Comparison of ENCODE assay signal across 16 cellular contexts in genomic region chr2:10140841-10141610, GRCh38. TPM values are rescaled to one million over a fixed set of nuclear protein-coding genes. Genes with fewer than 3 reads are reported as not detected.
DNase-seq lines count a peak whose midpoint lies in the region; ATAC-seq and TF ChIP-seq lines count a peak whose summit lies in the region.
"Had no signal": no experiment of that assay in that cellular context is flagged by ENCODE, and none has a peak within 500 bp of the region (broad histone marks: within the 10 kb centered on the region; RNA-seq: fewer than 3 reads in every experiment).

No MANE protein-coding gene starts in this region.

- 82 to 93% (median 89%) methylated on average over 12 to 16 of the region's 16 CpGs for WGBS in spleen, 5 donors

- TF ChIP-seq POLR2A in spleen (IDR thresholded peaks at IDR 0.05) = no peak

- in situ Hi-C loops in Panc1 (cut with HindIII; ENCODE audit: low pct_unique_long_range_greater_than_20kb, low sequenced_read_pairs) = no loop called here

- no peaks in the 10 kb centered on the region for H3K9me3 Mint-ChIP-seq in activated naive CD4-positive, alpha-beta T cell treated with anti-CD3 and anti-CD28 coated beads, Interleukin-2, amount 10 ng/mL, durations not matched to agents 7 days and 5 days
- no peaks in the 10 kb centered on the region for H3K9me3 Mint-ChIP-seq in activated naive CD4-positive, alpha-beta T cell treated with anti-CD3 and anti-CD28 coated beads for 36 hours
- no peaks in the 10 kb centered on the region for H3K9me3 Mint-ChIP-seq in effector memory CD8-positive, alpha-beta T cell

- peak; percentile 27; the same call in 1 of the 2 replicates for ATAC-seq in Panc1
- ATAC-seq in effector memory CD8-positive, alpha-beta T cell (replicated peaks) = no peak
- ATAC-seq: gastrocnemius medialis, mucosa of descending colon had no signal

- H3K27ac ChIP-seq in Panc1 (ENCODE audit: low read length) (no peak overlapping the region), spleen (no peak overlapping the region)
- H3K27ac ChIP-seq: ascending aorta, gastrocnemius medialis had no signal

- BruUV-seq in Panc1 (replicated peaks; lab: Mats Ljungman, UMichigan) = no TSS peak

- H3K27me3 Mint-ChIP-seq in activated naive CD4-positive, alpha-beta T cell treated with anti-CD3 and anti-CD28 coated beads, Interleukin-2, amount 10 ng/mL, durations not matched to agents 7 days and 5 days = no peaks in the 10 kb centered on the region
- H3K27me3 Mint-ChIP-seq in activated naive CD4-positive, alpha-beta T cell treated with anti-CD3 and anti-CD28 coated beads for 36 hours (ENCODE audit: low read depth) = no peaks in the 10 kb centered on the region
- no peaks in the 10 kb centered on the region for H3K27me3 Mint-ChIP-seq in effector memory CD8-positive, alpha-beta T cell

- H3K4me1 Mint-ChIP-seq in activated naive CD4-positive, alpha-beta T cell treated with anti-CD3 and anti-CD28 coated beads, Interleukin-2, amount 10 ng/mL, durations not matched to agents 7 days and 5 days = peaks cover 54% of the 10 kb centered on the region
- peaks cover 18% of the 10 kb centered on the region for H3K4me1 Mint-ChIP-seq in activated naive CD4-positive, alpha-beta T cell treated with anti-CD3 and anti-CD28 coated beads for 36 hours (ENCODE audit: low read depth)
- H3K4me1 Mint-ChIP-seq in effector memory CD8-positive, alpha-beta T cell (ENCODE audit: low read depth in 2 of 2) = peaks cover 10% of the 10 kb centered on the region in 2 donors

- H3K4me3 ChIP-seq in Panc1 (ENCODE audit: low read depth in 2 of 2, low read length in 2 of 2) (no peak overlapping the region), spleen (no peak overlapping the region)
- H3K4me3 ChIP-seq: ascending aorta, gastrocnemius medialis, mucosa of descending colon had no signal

- TF ChIP-seq CTCF in Panc1 (IDR thresholded peaks at IDR 0.05) (peak; percentile 50; the same call in 1 of the 2 replicates), spleen (IDR thresholded peaks at IDR 0.05 in 8 of 11, conservative IDR thresholded peaks at IDR 0.05 in 3 of 11) (no peak)

- H3K4me3 Mint-ChIP-seq in activated naive CD4-positive, alpha-beta T cell treated with anti-CD3 and anti-CD28 coated beads, Interleukin-2, amount 10 ng/mL, durations not matched to agents 7 days and 5 days = peak overlapping the region; percentile 10
- H3K4me3 Mint-ChIP-seq in activated naive CD4-positive, alpha-beta T cell treated with anti-CD3 and anti-CD28 coated beads for 36 hours = no peak overlapping the region
- no peak overlapping the region for H3K4me3 Mint-ChIP-seq in effector memory CD8-positive, alpha-beta T cell

- H3K9me3 ChIP-seq in Panc1 (ENCODE audit: control insufficient read depth, insufficient read depth, low read depth, low read length) = no peaks in the 10 kb centered on the region
- no peaks in the 10 kb centered on the region for H3K9me3 ChIP-seq in spleen
- H3K9me3 ChIP-seq: ascending aorta, gastrocnemius medialis, mucosa of descending colon had no signal

- CTCF ChIA-PET in activated naive CD4-positive, alpha-beta T cell treated with anti-CD3 and anti-CD28 coated beads, Interleukin-2, amount 10 ng/mL, durations not matched to agents 7 days and 5 days (lab: Charles Lee) = interaction anchor here (1.0 to 7.1 kb wide), 14 partner anchors 8 to 309 kb away, joined by 3 to 63 read pairs (median 4); partner anchors contain the start of genes HPCAL1 and RRM2
- CTCF ChIA-PET in activated naive CD4-positive, alpha-beta T cell treated with anti-CD3 and anti-CD28 coated beads for 36 hours (lab: Charles Lee) = interaction anchor here (0.8 to 4.6 kb wide), 10 partner anchors 10 to 298 kb away, joined by 3 to 38 read pairs (median 3); no protein-coding TSS in a partner anchor
- CTCF ChIA-PET in Panc1 (lab: Charles Lee) = interaction anchor here (0.6 to 4.3 kb wide), 5 partner anchors 71 to 294 kb away, joined by 3 to 25 read pairs (median 6); no protein-coding TSS in a partner anchor

- intact Hi-C loops in activated naive CD4-positive, alpha-beta T cell treated with anti-CD3 and anti-CD28 coated beads for 36 hours (cut with micrococcal nuclease) = loop anchor here (2.0 kb wide), 1 partner anchor 68 kb away; no protein-coding TSS in a partner anchor
- intact Hi-C loops in Panc1 (cut with micrococcal nuclease; ENCODE audit: unreplicated experiment) = loop anchor here (10.0 kb wide), 2 partner anchors 164 to 264 kb away; partner anchors contain the start of gene HPCAL1
- intact Hi-C loops in spleen (cut with DNase I; ENCODE audit: low total_unique reads) = no loop called here

- peaks cover 64% of the 10 kb centered on the region for H3K36me3 Mint-ChIP-seq in activated naive CD4-positive, alpha-beta T cell treated with anti-CD3 and anti-CD28 coated beads, Interleukin-2, amount 10 ng/mL, durations not matched to agents 7 days and 5 days
- H3K36me3 Mint-ChIP-seq in activated naive CD4-positive, alpha-beta T cell treated with anti-CD3 and anti-CD28 coated beads for 36 hours (ENCODE audit: low read depth) = peaks cover 26% of the 10 kb centered on the region
- peaks cover 4% of the 10 kb centered on the region for H3K36me3 Mint-ChIP-seq in effector memory CD8-positive, alpha-beta T cell (ENCODE audit: insufficient read depth)

- POLR2A ChIA-PET in Panc1 (lab: Charles Lee) = no interaction called here

- DNase-seq in activated naive CD4-positive, alpha-beta T cell treated with anti-CD3 and anti-CD28 coated beads, Interleukin-2, amount 10 ng/mL, durations not matched to agents 7 days and 5 days = no peak
- no peak for DNase-seq in activated naive CD4-positive, alpha-beta T cell treated with anti-CD3 and anti-CD28 coated beads for 36 hours
- no peak for DNase-seq in Panc1 (ENCODE audit: low read depth, low spot score)
- no peak for DNase-seq in effector memory CD8-positive, alpha-beta T cell
- peak; percentile 41 for DNase-seq in spleen
- DNase-seq in GF-D8 (lab: John Stamatoyannopoulos, UW) = no peak
- DNase-seq in retina = no peak
- DNase-seq in activated gamma-delta T cell treated with Interleukin-2 at 50 U/mL for 16 hours = no peak
- DNase-seq: effector CD4-positive, alpha-beta T cell; EL; gastrocnemius medialis; NCI-H1417; NCI-H510A; stimulated activated CD4-positive, alpha-beta T cell treated with anti-CD3 and anti-CD28 coated beads, Interleukin-2, amount 100 ng/mL, for 48 hours had no signal

- H3K27ac Mint-ChIP-seq in activated naive CD4-positive, alpha-beta T cell treated with anti-CD3 and anti-CD28 coated beads, Interleukin-2, amount 10 ng/mL, durations not matched to agents 7 days and 5 days = peak overlapping the region; percentile 84
- H3K27ac Mint-ChIP-seq in activated naive CD4-positive, alpha-beta T cell treated with anti-CD3 and anti-CD28 coated beads for 36 hours = no peak overlapping the region
- peak overlapping the region; percentile 84 to 85 for H3K27ac Mint-ChIP-seq in effector memory CD8-positive, alpha-beta T cell

- H3K36me3 ChIP-seq in Panc1 (ENCODE audit: control insufficient read depth, insufficient read depth, low read length) (no peaks in the 10 kb centered on the region), spleen (peaks cover 0 to 46% (median 0%) of the 10 kb centered on the region in 6 donors)
- H3K36me3 ChIP-seq: ascending aorta, gastrocnemius medialis had no signal

- no peaks in the 10 kb centered on the region for H3K27me3 ChIP-seq in Panc1 (ENCODE audit: control insufficient read depth, insufficient read depth, low read length)
- H3K27me3 ChIP-seq in spleen (replicated peaks in 1 of 7) = no peaks in the 10 kb centered on the region
- H3K27me3 ChIP-seq: ascending aorta, gastrocnemius medialis had no signal

- peaks cover 17% of the 10 kb centered on the region for H3K4me1 ChIP-seq in Panc1 (ENCODE audit: control insufficient read depth, insufficient read depth, low read length)
- H3K4me1 ChIP-seq in spleen = no peaks in the 10 kb centered on the region
- H3K4me1 ChIP-seq: ascending aorta had no signal

RNA-seq across cellular contexts. Expression of gene RRM2, which starts 18.5 kb away (rescaled TPM):
- 100 to 1,000 TPM; 466 to 514 TPM for total RNA-seq in activated naive CD4-positive, alpha-beta T cell treated with anti-CD3 and anti-CD28 coated beads for 36 hours
- 294 TPM for total RNA-seq in Panc1 (2021; ENCODE audit: unreplicated experiment)
- polyA plus RNA-seq in Panc1 (2012; ENCODE audit: insufficient read length) = 119 TPM
- 10 to 100 TPM in 5 of 7 donors, 1 to 10 TPM in 2; 6.3 to 39.2 (median 14.3) TPM for total RNA-seq in spleen
- polyA plus RNA-seq in spleen = 10 to 100 TPM in 2 of 3 donors, 1 to 10 TPM in 1; 2.3 to 15.6 (median 12.4) TPM
- total RNA-seq: ascending aorta had no signal
